Comparison of ENCODE assay signal across 12 cellular contexts in genomic region chr16:70703835-70704381, GRCh38. TPM values are rescaled to one million over a fixed set of nuclear protein-coding genes. Genes with fewer than 3 reads are reported as not detected.
A peak's percentile ranks its signal among the peaks of the same experiment; 100 is the strongest.
DNase-seq lines count a peak whose midpoint lies in the region; ATAC-seq and TF ChIP-seq lines count a peak whose summit lies in the region.
"Had no signal": no experiment of that assay in that cellular context is flagged by ENCODE, and none has a peak within 500 bp of the region (broad histone marks: within the 10 kb centered on the region; RNA-seq: fewer than 3 reads in every experiment).

No MANE protein-coding gene starts in this region.

- TF ChIP-seq POLR2A in sigmoid colon (IDR thresholded peaks at IDR 0.05) = no peak

- H3K27me3 ChIP-seq in BLaER1 (no peaks in the 10 kb centered on the region), adipocyte (replicated peaks; ENCODE audit: control insufficient read depth, insufficient read depth, low read length) (no peaks in the 10 kb centered on the region), left lung (no peaks in the 10 kb centered on the region), sigmoid colon (no peaks in the 10 kb centered on the region)
- H3K27me3 ChIP-seq: BLaER1 treated with 17β-estradiol and CSF1 and Interleukin-3, amounts not matched to agents 10 nM and 100 nM had no signal

- H3K4me1 ChIP-seq in BLaER1 (peaks cover 49% of the 10 kb centered on the region), adipocyte (ENCODE audit: control insufficient read depth, insufficient read depth, low read length) (peaks cover 37% of the 10 kb centered on the region), left lung (peaks cover 18 to 49% of the 10 kb centered on the region in 2 donors), sigmoid colon (peaks cover 6 to 98% (median 95%) of the 10 kb centered on the region in 4 donors)

- no peak for TF ChIP-seq CTCF in left lung (IDR thresholded peaks at IDR 0.05)
- no peak for TF ChIP-seq CTCF in sigmoid colon (IDR thresholded peaks at IDR 0.05)

- no peak for ATAC-seq in left lung
- no peak for ATAC-seq in HG03175 (IDR thresholded peaks at IDR 0.05; ENCODE audit: unreplicated experiment)
- ATAC-seq in GM19023 (IDR thresholded peaks at IDR 0.05; ENCODE audit: unreplicated experiment) = no peak
- ATAC-seq: esophagus mucosa had no signal

- whole genome bisulfite sequencing in sigmoid colon, 2 donors = 81 to 88% methylated on average over 6 of the region's 6 CpGs

- H3K9ac ChIP-seq in BLaER1 = no peak overlapping the region
- peak overlapping the region; percentile 63 for H3K9ac ChIP-seq in adipocyte (ENCODE audit: low read length)

- intact Hi-C loops in left lung (cut with DNase I) (no loop called here), sigmoid colon (cut with DNase I) (loop anchor here (2.0 to 5.0 kb wide), 2 partner anchors 13 to 33 kb away; no protein-coding TSS in a partner anchor)

- H3K27ac ChIP-seq in BLaER1 = peak overlapping the region; percentile 87; the same call in 1 of the 2 replicates
- H3K27ac ChIP-seq in left lung = peak overlapping the region; percentile 65 to 67
- peak overlapping the region; percentile 92 to 99 (median 98) for H3K27ac ChIP-seq in sigmoid colon
- H3K27ac ChIP-seq: BLaER1 treated with 17β-estradiol and CSF1 and Interleukin-3, amounts not matched to agents 10 nM and 100 nM; VCaP had no signal

- DNase-seq in adipocyte (ENCODE audit: low read depth) (no peak), left lung (no peak), sigmoid colon (no peak), NCI-H748 (lab: John Stamatoyannopoulos, UW; ENCODE audit: unreplicated experiment) (no peak), NCI-H774 (lab: John Stamatoyannopoulos, UW) (no peak)
- DNase-seq: MM.1S had no signal

- H3K9me3 ChIP-seq in BLaER1 (no peaks in the 10 kb centered on the region), adipocyte (ENCODE audit: control insufficient read depth, low read length) (no peaks in the 10 kb centered on the region), left lung (no peaks in the 10 kb centered on the region), sigmoid colon (no peaks in the 10 kb centered on the region)
- H3K9me3 ChIP-seq: BLaER1 treated with 17β-estradiol and CSF1 and Interleukin-3, amounts not matched to agents 10 nM and 100 nM had no signal

- TF ChIP-seq EP300 in sigmoid colon (IDR thresholded peaks at IDR 0.05) = no peak

- H3K36me3 ChIP-seq in BLaER1 = peaks cover 12% of the 10 kb centered on the region; the same call in 1 of the 2 replicates
- H3K36me3 ChIP-seq in adipocyte (ENCODE audit: control insufficient read depth, insufficient read depth, low read length, severe bottlenecking) = no peaks in the 10 kb centered on the region
- peaks cover 0 to 15% of the 10 kb centered on the region in 2 donors for H3K36me3 ChIP-seq in left lung
- no peaks in the 10 kb centered on the region for H3K36me3 ChIP-seq in sigmoid colon

- H3K4me3 ChIP-seq in BLaER1 (no peak overlapping the region), adipocyte (ENCODE audit: low read length) (no peak overlapping the region), left lung (no peak overlapping the region), sigmoid colon (no peak overlapping the region)
- H3K4me3 ChIP-seq: BLaER1 treated with 17β-estradiol and CSF1 and Interleukin-3, amounts not matched to agents 10 nM and 100 nM had no signal

- no peaks in the 10 kb centered on the region for H4K20me1 ChIP-seq in BLaER1

- no peak overlapping the region for H3K4me2 ChIP-seq in BLaER1

RNA-seq across cellular contexts. Expression of gene MTSS2, which starts 18.1 kb away (rescaled TPM):
- 10 to 100 TPM; 58.1 to 96.3 TPM for total RNA-seq in left lung
- total RNA-seq in sigmoid colon = 10 to 100 TPM; 36.4 to 100.0 (median 60.7) TPM
- polyA plus RNA-seq in sigmoid colon = 10 to 100 TPM in 2 of 3 donors, 1 to 10 TPM in 1; 5.4 to 28.2 (median 10.9) TPM

RNA-seq across cellular contexts. Expression of gene IL34, which starts 57.5 kb away (rescaled TPM):
- total RNA-seq in left lung (1 to 10 TPM; 2.1 to 4.1 TPM), sigmoid colon (1 to 10 TPM in 3 of 4 donors, not detected in 1; 3.6 to 5.4 (median 4.6) TPM)
- 1 to 10 TPM in 2 of 3 donors, not detected in 1; 1.8 to 5.5 TPM for polyA plus RNA-seq in sigmoid colon
